In the genomic region with DNA sequence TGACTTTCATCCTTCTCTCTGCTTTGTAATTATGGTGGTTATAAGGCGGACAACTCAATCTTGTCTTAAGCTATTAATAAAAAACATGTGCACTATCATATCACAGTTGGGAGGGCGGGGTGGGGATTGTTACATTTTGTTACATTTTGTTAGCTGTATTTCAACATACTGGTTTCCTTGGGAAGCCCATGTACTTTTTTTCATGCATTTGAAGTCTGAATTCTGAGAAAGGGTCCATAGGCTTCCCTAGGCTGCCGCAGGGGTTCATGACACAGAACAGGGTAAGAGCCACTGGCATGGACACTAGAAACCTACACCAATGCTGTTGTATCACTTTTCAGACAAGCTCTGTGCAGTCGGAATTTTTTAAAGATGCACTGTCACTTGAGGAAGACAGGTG, we compare ENCODE assay signal across 12 cellular contexts.
A peak's percentile ranks its signal among the peaks of the same experiment; 100 is the strongest.
DNase-seq lines count a peak whose midpoint lies in the region; ATAC-seq and TF ChIP-seq lines count a peak whose summit lies in the region.
"Had no signal": no experiment of that assay in that cellular context is flagged by ENCODE, and none has a peak within 500 bp of the region (broad histone marks: within the 10 kb centered on the region; RNA-seq: fewer than 3 reads in every experiment).

No MANE protein-coding gene starts in this region.

- peak overlapping the region; percentile 73; the same call in 1 of the 2 replicates for H3K27ac ChIP-seq in SK-N-MC
- no peak overlapping the region for H3K27ac ChIP-seq in PC-3 (ENCODE audit: low read length)

- peak overlapping the region; percentile 77 for H3K4me3 Mint-ChIP-seq in T-helper 2 cell treated with Interferon-gamma antibody and Interleukin-4, amounts not matched to agents 5 μg/mL and 100 μg/mL, for 36 hours
- peak overlapping the region; percentile 52 for H3K4me3 Mint-ChIP-seq in stimulated activated effector memory CD8-positive, alpha-beta T cell treated with anti-CD3 and anti-CD28 coated beads, Interleukin-12 subunit alpha, Interleukin-12 subunit beta, amount 100 ng/mL, for 72 hours
- H3K4me3 Mint-ChIP-seq: H9 had no signal

- H3K4me1 ChIP-seq in PC-3 (ENCODE audit: insufficient read depth, low read length) = peaks cover 5% of the 10 kb centered on the region

- no TSS peak for BruUV-seq in PC-3 (replicated peaks; lab: Mats Ljungman, UMichigan)

- peaks cover 77% of the 10 kb centered on the region for H3K4me1 Mint-ChIP-seq in T-helper 2 cell treated with Interferon-gamma antibody and Interleukin-4, amounts not matched to agents 5 μg/mL and 100 μg/mL, for 36 hours (ENCODE audit: low read depth)
- H3K4me1 Mint-ChIP-seq in stimulated activated effector memory CD8-positive, alpha-beta T cell treated with anti-CD3 and anti-CD28 coated beads, Interleukin-12 subunit alpha, Interleukin-12 subunit beta, amount 100 ng/mL, for 72 hours = peaks cover 35% of the 10 kb centered on the region

- H3K9me2 ChIP-seq in PC-3 (replicated peaks; ENCODE audit: low read length) = no peaks in the 10 kb centered on the region

- no peak overlapping the region for H2AFZ ChIP-seq in PC-3 (ENCODE audit: low read length)

- no peak for DNase-seq in T-helper 2 cell treated with Interferon-gamma antibody and Interleukin-4, amounts not matched to agents 5 μg/mL and 100 μg/mL, for 36 hours (ENCODE audit: low spot score)
- DNase-seq in T-helper 2 cell (no peak), SK-N-MC (ENCODE audit: low read depth, low spot score) (no peak), fibroblast of the conjunctiva (ENCODE audit: low read depth) (peak; percentile 71), GDM1 (lab: John Stamatoyannopoulos, UW) (no peak), PC-3 (no peak)
- no peak for DNase-seq in stimulated activated effector memory CD8-positive, alpha-beta T cell treated with anti-CD3 and anti-CD28 coated beads, Interleukin-12 subunit alpha, Interleukin-12 subunit beta, amount 100 ng/mL, for 72 hours (ENCODE audit: low spot score in 2 of 2)
- DNase-seq: activated CD4-positive, CD25-positive, alpha-beta regulatory T cell treated with anti-CD3 and anti-CD28 coated beads, Interleukin-2, amount 50 U/mL, for 72 hours; H9; upper lobe of left lung had no signal

- H3F3A ChIP-seq in PC-3 (ENCODE audit: low read length, unreplicated experiment) = no peaks in the 10 kb centered on the region

- H3K27me3 Mint-ChIP-seq in T-helper 2 cell treated with Interferon-gamma antibody and Interleukin-4, amounts not matched to agents 5 μg/mL and 100 μg/mL, for 36 hours (ENCODE audit: low read depth) = no peaks in the 10 kb centered on the region

- H3K36me3 ChIP-seq in SK-N-MC (ENCODE audit: insufficient read depth, low read length) = no peaks in the 10 kb centered on the region
- no peaks in the 10 kb centered on the region for H3K36me3 ChIP-seq in PC-3 (ENCODE audit: low read depth, low read length)
- H3K36me3 ChIP-seq: upper lobe of left lung had no signal

- TF ChIP-seq CTCF in PC-3 (conservative IDR thresholded peaks at IDR 0.05; ENCODE audit: low read depth, low read length) = no peak

- no peaks in the 10 kb centered on the region for H4K20me1 ChIP-seq in PC-3 (ENCODE audit: low read length)

- H3K9me3 ChIP-seq in SK-N-MC (ENCODE audit: low read depth, low read length) (no peaks in the 10 kb centered on the region), PC-3 (ENCODE audit: low read length) (no peaks in the 10 kb centered on the region)
- H3K9me3 ChIP-seq: upper lobe of left lung had no signal

- H3K79me2 ChIP-seq in PC-3 (ENCODE audit: low read length) = no peaks in the 10 kb centered on the region

- ATAC-seq in stimulated activated effector memory CD8-positive, alpha-beta T cell treated with anti-CD3 and anti-CD28 coated beads, Interleukin-12 subunit alpha, Interleukin-12 subunit beta, amount 100 ng/mL, for 72 hours = no peak
- ATAC-seq in HG02610 (IDR thresholded peaks at IDR 0.05; ENCODE audit: unreplicated experiment) = no peak
- no peak for ATAC-seq in PC-3
- ATAC-seq: Panc1 had no signal

- H3K9ac ChIP-seq in SK-N-MC (ENCODE audit: insufficient read length) (no peak overlapping the region), PC-3 (ENCODE audit: low read length) (no peak overlapping the region)

- H3K27ac Mint-ChIP-seq in T-helper 2 cell treated with Interferon-gamma antibody and Interleukin-4, amounts not matched to agents 5 μg/mL and 100 μg/mL, for 36 hours = peak overlapping the region; percentile 95
- H3K27ac Mint-ChIP-seq in stimulated activated effector memory CD8-positive, alpha-beta T cell treated with anti-CD3 and anti-CD28 coated beads, Interleukin-12 subunit alpha, Interleukin-12 subunit beta, amount 100 ng/mL, for 72 hours = no peak overlapping the region
- H3K27ac Mint-ChIP-seq: H9 had no signal

- CTCF ChIA-PET in PC-3 (lab: Charles Lee) = no interaction called here

- intact Hi-C loops in PC-3 (cut with micrococcal nuclease) = no loop called here

- no peak overlapping the region for H3K4me2 ChIP-seq in PC-3 (ENCODE audit: low read length)

- peaks cover 4% of the 10 kb centered on the region for H3K9me3 Mint-ChIP-seq in T-helper 2 cell treated with Interferon-gamma antibody and Interleukin-4, amounts not matched to agents 5 μg/mL and 100 μg/mL, for 36 hours
- no peaks in the 10 kb centered on the region for H3K9me3 Mint-ChIP-seq in stimulated activated effector memory CD8-positive, alpha-beta T cell treated with anti-CD3 and anti-CD28 coated beads, Interleukin-12 subunit alpha, Interleukin-12 subunit beta, amount 100 ng/mL, for 72 hours

- POLR2A ChIA-PET in PC-3 (lab: Charles Lee; ENCODE audit: unreplicated experiment) = no interaction called here

- peaks cover 4% of the 10 kb centered on the region for H3K36me3 Mint-ChIP-seq in T-helper 2 cell treated with Interferon-gamma antibody and Interleukin-4, amounts not matched to agents 5 μg/mL and 100 μg/mL, for 36 hours (ENCODE audit: low read depth)
- peaks cover 5% of the 10 kb centered on the region for H3K36me3 Mint-ChIP-seq in stimulated activated effector memory CD8-positive, alpha-beta T cell treated with anti-CD3 and anti-CD28 coated beads, Interleukin-12 subunit alpha, Interleukin-12 subunit beta, amount 100 ng/mL, for 72 hours

- H3K4me3 ChIP-seq in SK-N-MC = peak overlapping the region; percentile 62
- no peak overlapping the region for H3K4me3 ChIP-seq in PC-3 (ENCODE audit: low read length)
- H3K4me3 ChIP-seq: upper lobe of left lung had no signal

- no peaks in the 10 kb centered on the region for H3K27me3 ChIP-seq in PC-3 (ENCODE audit: low read length)
- H3K27me3 ChIP-seq: upper lobe of left lung had no signal
